18 cellular contexts compared by ENCODE assay signal in the genomic region with DNA sequence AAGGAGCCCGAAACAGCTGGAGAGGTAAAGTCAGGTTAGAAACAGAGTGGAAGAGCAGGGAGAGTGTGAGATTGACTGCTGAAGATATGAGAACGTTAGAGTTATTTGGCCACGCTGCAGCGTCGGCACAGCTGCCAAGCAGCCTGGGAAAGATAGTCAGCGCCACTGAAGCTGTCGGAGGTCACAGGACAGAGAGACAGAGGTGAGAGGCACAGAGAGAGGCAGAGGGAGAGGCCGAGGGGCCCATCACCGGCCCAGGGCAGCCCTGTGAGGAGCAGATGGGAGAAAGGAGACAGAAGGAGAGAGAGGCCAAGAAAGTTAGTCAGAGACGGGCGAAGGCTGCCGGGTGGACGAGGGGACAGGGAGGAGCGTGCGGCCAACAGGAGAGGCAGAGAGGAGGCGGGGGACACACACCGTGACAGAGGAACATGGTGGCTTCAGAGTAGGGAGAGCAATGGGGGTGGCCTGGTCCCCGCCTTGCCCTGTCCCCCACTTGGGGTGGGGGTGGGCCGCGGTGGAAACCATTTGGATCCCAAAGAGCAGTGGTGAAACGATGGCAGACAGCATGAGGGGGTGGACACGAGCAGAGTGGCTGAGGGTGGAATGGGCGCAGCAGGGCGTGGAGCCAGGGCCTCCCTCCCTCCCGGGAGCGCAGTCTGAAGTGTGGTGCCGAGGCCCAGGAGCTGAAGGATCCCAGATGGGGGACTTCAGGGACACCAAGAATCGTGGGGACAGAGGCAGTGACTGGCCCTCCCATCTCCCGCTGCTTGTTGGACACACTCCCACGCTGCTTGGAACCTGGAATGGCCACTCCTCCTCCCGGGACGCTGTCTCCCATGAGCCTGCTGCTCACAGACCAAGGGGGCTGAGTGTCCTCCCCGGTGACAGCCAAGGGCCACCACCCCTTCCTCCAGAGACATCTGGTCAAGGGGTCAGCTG. TPM values are rescaled to one million over a fixed set of nuclear protein-coding genes. Genes with fewer than 3 reads are reported as not detected.
DNase-seq lines count a peak whose midpoint lies in the region; ATAC-seq, FAIRE-seq and TF ChIP-seq lines count a peak whose summit lies in the region.
"Had no signal": no experiment of that assay in that cellular context is flagged by ENCODE, and none has a peak within 500 bp of the region (broad histone marks: within the 10 kb centered on the region; RNA-seq: fewer than 3 reads in every experiment).

No MANE protein-coding gene starts in this region.

- no peak overlapping the region for H4K12ac ChIP-seq in trophoblast cell (ENCODE audit: low read depth, low read length)

- no peak overlapping the region for H2BK5ac ChIP-seq in trophoblast cell (ENCODE audit: low read depth, low read length, poor library complexity)

- no peak overlapping the region for H2AK5ac ChIP-seq in trophoblast cell (ENCODE audit: low read length)

- H3K36me3 ChIP-seq in K562 (ENCODE audit: control insufficient read depth, insufficient read depth, low read length) (no peaks in the 10 kb centered on the region), right atrium auricular region (no peaks in the 10 kb centered on the region), trophoblast cell (ENCODE audit: control insufficient read depth in 1 of 2, insufficient read depth in 2 of 2, low read length in 2 of 2) (peaks cover 3 to 6% of the 10 kb centered on the region in 2 experiments), gastroesophageal sphincter (no peaks in the 10 kb centered on the region)

- H2AFZ ChIP-seq in K562 (ENCODE audit: low read depth, low read length) (peak overlapping the region; percentile 51; the same call in 1 of the 2 replicates), trophoblast cell (ENCODE audit: insufficient read depth, low read length, poor library complexity) (no peak overlapping the region)

- H3K27me3 ChIP-seq in K562 (ENCODE audit: control insufficient read depth in 2 of 2, insufficient read depth in 2 of 2, low read length in 2 of 2) (peaks cover 6 to 49% of the 10 kb centered on the region in 2 experiments; a peak in 3 of 5 replicates), right atrium auricular region (no peaks in the 10 kb centered on the region), trophoblast cell (ENCODE audit: insufficient read depth, low read length) (no peaks in the 10 kb centered on the region), gastroesophageal sphincter (peaks cover 66% of the 10 kb centered on the region)

- H3K23ac ChIP-seq in trophoblast cell (ENCODE audit: low read length) = no peak overlapping the region

- POLR2A ChIA-PET in K562 (lab: Yijun Ruan, JAX) = no interaction called here

- H3K9ac ChIP-seq in K562 (ENCODE audit: insufficient read depth in 1 of 2, low read depth in 2 of 2, low read length in 2 of 2) (peak overlapping the region in 1 of 2 experiments; percentile 26; a peak in 2 of 4 replicates), trophoblast cell (ENCODE audit: low read length) (no peak overlapping the region)

- intact Hi-C loops in K562 (cut with micrococcal nuclease) = no loop called here

- peaks cover 4% of the 10 kb centered on the region for H3K79me1 ChIP-seq in trophoblast cell (ENCODE audit: low read length)

- H3K4me2 ChIP-seq in K562 (ENCODE audit: insufficient read depth, low read length) (no peak overlapping the region), trophoblast cell (ENCODE audit: low read length) (no peak overlapping the region)

- no peaks in the 10 kb centered on the region; the same call in none of the 2 replicates for H4K20me1 ChIP-seq in K562 (replicated peaks; ENCODE audit: control insufficient read depth, insufficient read depth, low read length)

- DNase-seq in K562 (ENCODE audit: extremely low read depth in 1 of 4, low spot score in 3 of 4) (no peak), right atrium auricular region (ENCODE audit: low spot score) (no peak), trophoblast cell (no peak), NCI-H446 treated with DMSO at 0.1 percent for 48 hours (lab: John Stamatoyannopoulos, UW) (no peak)
- DNase-seq: COR-L47, DMS79, NCI-H1930, NCI-H2171 treated with DMSO at 0.1 percent for 48 hours, NCI-H510A treated with DMSO at 0.1 percent for 48 hours had no signal

- H2BK12ac ChIP-seq in trophoblast cell (ENCODE audit: low read length) = no peak overlapping the region

- TF ChIP-seq POLR2A in K562 (conservative IDR thresholded peaks at IDR 0.05) (no peak), gastroesophageal sphincter (IDR thresholded peaks at IDR 0.05) (no peak)

- FAIRE-seq in K562 (lab: Jason Lieb, UNC) = no peak
- FAIRE-seq: A204.1, G401.6, H54 had no signal

- H3K4me1 ChIP-seq in K562 (replicated peaks in 1 of 2; ENCODE audit: control insufficient read depth in 2 of 2, insufficient read depth in 2 of 2, low read length in 2 of 2) (peaks cover 0 to 22% of the 10 kb centered on the region in 2 experiments; a peak in 2 of 5 replicates), right atrium auricular region (peaks cover 0 to 63% of the 10 kb centered on the region in 2 donors), trophoblast cell (ENCODE audit: control insufficient read depth in 1 of 2, insufficient read depth in 2 of 2, low read length in 2 of 2) (peaks cover 26 to 32% of the 10 kb centered on the region in 2 experiments), gastroesophageal sphincter (no peaks in the 10 kb centered on the region)

- TF ChIP-seq EP300 in K562 (IDR thresholded peaks at IDR 0.05; ENCODE audit: low read length) (no peak), gastroesophageal sphincter (IDR thresholded peaks at IDR 0.05) (no peak)

- no peak for ATAC-seq in K562
- no peak for ATAC-seq in GM19395 (IDR thresholded peaks at IDR 0.05; ENCODE audit: unreplicated experiment)
- no peak for ATAC-seq in GM18519 (IDR thresholded peaks at IDR 0.05; ENCODE audit: low FRiP score, unreplicated experiment)
- no peak for ATAC-seq in gastroesophageal sphincter
- ATAC-seq: Panc1 had no signal

- H3K9me3 ChIP-seq in K562 (replicated peaks; ENCODE audit: control insufficient read depth, insufficient read depth, low read depth, low read length) (no peaks in the 10 kb centered on the region), right atrium auricular region (no peaks in the 10 kb centered on the region), trophoblast cell (ENCODE audit: insufficient read depth, low read depth, low read length) (peaks cover 7% of the 10 kb centered on the region), gastroesophageal sphincter (no peaks in the 10 kb centered on the region)

- no peak overlapping the region for H3K18ac ChIP-seq in trophoblast cell (ENCODE audit: low read length)

- H4K91ac ChIP-seq in trophoblast cell (ENCODE audit: low read depth, low read length) = no peak overlapping the region

- CTCF ChIA-PET in K562 (lab: Yijun Ruan, JAX; ENCODE audit: low intra/inter-chr PET ratio) = no interaction called here

- no peak for TF ChIP-seq RAD21 in K562 (CRISPR knock-in tag; conservative IDR thresholded peaks at IDR 0.05 in 1 of 2, IDR thresholded peaks at IDR 0.05 in 1 of 2)

- WGBS in K562 (ENCODE audit: insufficient coverage, low coverage, missing lambda C conversion rate) = under 1% methylated on average over 29 of the region's 33 CpGs
- no CpG with 5 or more reads among the region's 33 CpGs for WGBS in trophoblast cell (ENCODE audit: extremely low coverage, insufficient coverage, insufficient read length)
- whole genome bisulfite sequencing in gastroesophageal sphincter (ENCODE audit: low coverage in 1 of 2), 2 donors = 47 to 52% methylated on average over 12 to 23 of the region's 33 CpGs

- no peak overlapping the region for H3K14ac ChIP-seq in trophoblast cell (ENCODE audit: low read length)

- H3K27ac ChIP-seq in 22Rv1 (peak overlapping the region; percentile 37; the same call in 1 of the 2 replicates), K562 (ENCODE audit: extremely low read depth, low read depth, low read length) (no peak overlapping the region; the same call in 2 of the 3 replicates), right atrium auricular region (peak overlapping the region; percentile 85 to 89), trophoblast cell (ENCODE audit: low read depth, low read length) (no peak overlapping the region), gastroesophageal sphincter (no peak overlapping the region)

- in situ Hi-C loops in K562 (cut with MboI) = no loop called here

- no peaks in the 10 kb centered on the region for H3K9me1 ChIP-seq in K562 (ENCODE audit: control insufficient read depth, insufficient read depth, low read length)

- H3K79me2 ChIP-seq in K562 (ENCODE audit: control insufficient read depth, insufficient read depth, low read length) (no peaks in the 10 kb centered on the region), trophoblast cell (ENCODE audit: control insufficient read depth, insufficient read depth, low read length, poor library complexity) (no peaks in the 10 kb centered on the region)

- BruUV-seq in K562 (replicated peaks; lab: Mats Ljungman, UMichigan) = no TSS peak

- no peak overlapping the region for H3K4ac ChIP-seq in trophoblast cell (ENCODE audit: low read depth, low read length)

- no peak overlapping the region for H3K4me3 ChIP-seq in K562
- no peak overlapping the region for H3K4me3 ChIP-seq in right atrium auricular region
- peak overlapping the region; percentile 33 for H3K4me3 ChIP-seq in trophoblast cell (ENCODE audit: low read depth, low read length)
- no peak overlapping the region for H3K4me3 ChIP-seq in gastroesophageal sphincter

- no peak overlapping the region for H2BK120ac ChIP-seq in trophoblast cell (ENCODE audit: insufficient read depth, low read length, poor library complexity)

- TF ChIP-seq CTCF in 22Rv1 (IDR thresholded peaks at IDR 0.05) (no peak), K562 (IDR thresholded peaks at IDR 0.05 in 2 of 3, conservative IDR thresholded peaks at IDR 0.05 in 1 of 3; ENCODE audit: insufficient read depth in 2 of 3, low read depth in 1 of 3, low read length in 3 of 3) (no peak), right atrium auricular region (IDR thresholded peaks at IDR 0.05) (no peak), gastroesophageal sphincter (IDR thresholded peaks at IDR 0.05) (no peak)

- no peak overlapping the region for H4K8ac ChIP-seq in trophoblast cell (ENCODE audit: low read depth, low read length)

RNA-seq across cellular contexts. Expression of gene LRRC10B, which starts 26.6 kb away (rescaled TPM):
- total RNA-seq in K562 (2011; cell fraction: chromatin; rRNA removed; ENCODE audit: low replicate concordance) = not detected in 2 replicates
- 0.17 TPM in 1 of 2 replicates, not detected in the other for total RNA-seq in K562 (2011; cell fraction: nucleolus; rRNA removed)
- not detected in 2 replicates for total RNA-seq in K562 (2011; cell fraction: nucleoplasm; rRNA removed)
- total RNA-seq in K562 (2014; rRNA removed) (not detected in 2 replicates), K562 (2014; rRNA removed; fragmentation: Illumina TruSeq; extraction: Trizol) (not detected in 2 replicates), K562 (2015; rRNA removed; fragmentation: Illumina TruSeq; extraction: Trizol) (0.11 TPM in 1 of 2 replicates, not detected in the other), K562 (2021) (not detected in 2 replicates), right atrium auricular region (1 to 10 TPM in 1 of 2 donors, under 1 TPM in 1; 0.37 to 1.1 TPM), gastroesophageal sphincter (1 to 10 TPM in 2 of 4 donors, under 1 TPM in 2; 0.45 to 1.4 (median 1.1) TPM)
- polyA plus RNA-seq in K562 (2011; rRNA removed) (0.04 TPM in 1 of 2 replicates, not detected in the other), K562 (2014; fragmentation: Illumina TruSeq; extraction: Trizol) (not detected in 2 replicates), K562 (2014; fragmentation: Nextera tagmentation; extraction: Ambion mirVana) (not detected), K562 (2014; rRNA removed) (not detected in 2 replicates)
- polyA plus RNA-seq in K562 (2011; cell fraction: cytosol; rRNA removed) = 0.03 and 0.07 TPM in 2 replicates
- polyA plus RNA-seq in K562 (2011; cell fraction: nucleus; rRNA removed) = 0.04 and 0.07 TPM in 2 replicates
- 0.06 TPM in 1 of 2 replicates, not detected in the other for polyA plus RNA-seq in K562 (2012)
- not detected in 2 replicates for polyA minus RNA-seq in K562 (2011; rRNA and poly(A)+ RNA removed)
- not detected in 2 replicates for polyA minus RNA-seq in K562 (2011; cell fraction: cytosol; rRNA and poly(A)+ RNA removed)
- polyA minus RNA-seq in K562 (2011; cell fraction: nucleus; rRNA and poly(A)+ RNA removed) = 0.11 TPM in 1 of 2 replicates, not detected in the other
- polyA plus RNA-seq in trophoblast cell (2013) = 0.46 and 0.48 TPM in 2 replicates
- polyA plus RNA-seq: CD14-positive monocyte had no signal

RNA-seq across cellular contexts. Expression of gene SYT7, which starts 45.7 kb away (rescaled TPM):
- 0.12 and 0.28 TPM in 2 replicates for total RNA-seq in K562 (2011; cell fraction: chromatin; rRNA removed; ENCODE audit: low replicate concordance)
- total RNA-seq in K562 (2011; cell fraction: nucleolus; rRNA removed) = 0.33 and 0.39 TPM in 2 replicates
- total RNA-seq in K562 (2011; cell fraction: nucleoplasm; rRNA removed) = 0.44 and 0.53 TPM in 2 replicates
- total RNA-seq in K562 (2014; rRNA removed) = 0.20 and 0.27 TPM in 2 replicates
- total RNA-seq in K562 (2014; rRNA removed; fragmentation: Illumina TruSeq; extraction: Trizol) = 0.11 and 0.13 TPM in 2 replicates
- total RNA-seq in K562 (2015; rRNA removed; fragmentation: Illumina TruSeq; extraction: Trizol) = 0.11 and 0.15 TPM in 2 replicates
- total RNA-seq in K562 (2021) = 0.47 and 0.51 TPM in 2 replicates
- polyA plus RNA-seq in K562 (2011; rRNA removed) = 0.11 and 0.20 TPM in 2 replicates
- 0.15 and 0.24 TPM in 2 replicates for polyA plus RNA-seq in K562 (2011; cell fraction: cytosol; rRNA removed)
- polyA plus RNA-seq in K562 (2011; cell fraction: nucleus; rRNA removed) = 0.17 and 0.21 TPM in 2 replicates
- 0.21 and 0.33 TPM in 2 replicates for polyA plus RNA-seq in K562 (2012)
- 0.21 TPM in 2 replicates for polyA plus RNA-seq in K562 (2014; fragmentation: Illumina TruSeq; extraction: Trizol)
- under 1 TPM in 1 of 2 experiments, not detected in 1; 0.01 TPM for polyA plus RNA-seq in K562 (2014; fragmentation: Nextera tagmentation; extraction: Ambion mirVana)
- 0.13 and 0.28 TPM in 2 replicates for polyA plus RNA-seq in K562 (2014; rRNA removed)
- 0.06 and 0.35 TPM in 2 replicates for polyA minus RNA-seq in K562 (2011; rRNA and poly(A)+ RNA removed)
- polyA minus RNA-seq in K562 (2011; cell fraction: cytosol; rRNA and poly(A)+ RNA removed) = not detected in 2 replicates
- polyA minus RNA-seq in K562 (2011; cell fraction: nucleus; rRNA and poly(A)+ RNA removed) = 0.27 TPM in 1 of 2 replicates, not detected in the other
- total RNA-seq in right atrium auricular region = 10 to 100 TPM; 19.2 to 23.6 TPM
- 42.4 and 42.7 TPM in 2 replicates for polyA plus RNA-seq in trophoblast cell (2013)
- 1 to 10 TPM; 1.8 to 3.7 (median 3.1) TPM for total RNA-seq in gastroesophageal sphincter
- polyA plus RNA-seq: CD14-positive monocyte had no signal

Comparison
In these comparisons a context has a peak if more than half of its experiments do, and no peak if none do; other contexts are left out.
1. H3K27ac ChIP-seq: peak in 22Rv1 (single experiment) and right atrium auricular region (2 of 2); none in K562 (single experiment), trophoblast cell (single experiment) and gastroesophageal sphincter (0 of 4).
2. RNA of gene SYT7, which starts 45.7 kb away (total RNA-seq): 19.2 to 23.6 TPM in right atrium auricular region; 1.8 to 3.7 TPM in gastroesophageal sphincter and 0.11 to 0.53 TPM in K562; every median in the first group is over 4 times any median in the second.